Comparison of ENCODE assay signal across 30 cellular contexts in genomic region chr6:52998603-52999002, GRCh38.
"Had no signal": no experiment of that assay in that cellular context is flagged by ENCODE, and none has a peak within 500 bp of the region (broad histone marks: within the 10 kb centered on the region; RNA-seq: fewer than 3 reads in every experiment).

No MANE protein-coding gene starts in this region.

- H3K27me3 Mint-ChIP-seq: progenitor cell of endocrine pancreas; stimulated activated memory B cell treated with anti-CD40 and anti-IgM and Interleukin-4, amounts not matched to agents 10 μg/mL and 1 μg/mL and 100 μg/mL, for 72 hours; stimulated activated naive CD8-positive, alpha-beta T cell treated with anti-CD3 and anti-CD28 coated beads, Interleukin-15, amount 100 ng/mL, for 72 hours had no signal

- ATAC-seq: natural killer cell; psoas muscle; right cardiac atrium; sciatic nerve; stimulated activated memory B cell treated with anti-CD40 and anti-IgM and Interleukin-4, amounts not matched to agents 10 μg/mL and 1 μg/mL and 100 μg/mL, for 72 hours; stimulated activated naive CD8-positive, alpha-beta T cell treated with anti-CD3 and anti-CD28 coated beads, Interleukin-15, amount 100 ng/mL, for 72 hours; stimulated activated naive CD8-positive, alpha-beta T cell treated with anti-CD3 and anti-CD28 coated beads, Interleukin-15, Interleukin-2, amounts not matched to agents 100 U/mL and 50 U/mL, for 24 hours had no signal

- H3K27me3 ChIP-seq: neural progenitor cell, ovary, spleen, suprapubic skin, thyroid gland, tibial nerve, upper lobe of left lung, vagina had no signal

- DNase-seq: natural killer cell; occipital lobe; ovary; posterior cingulate gyrus; psoas muscle; right cardiac atrium; spleen; stimulated activated CD4-positive, alpha-beta T cell treated with anti-CD3 and anti-CD28 coated beads, Interleukin-12 subunit alpha, Interleukin-12 subunit beta, amount 100 ng/mL, for 4 hours; stimulated activated CD4-positive, alpha-beta T cell treated with anti-CD3 and anti-CD28 coated beads, Interleukin-1b, Interleukin-23, amount 100 ng/mL, for 48 hours; stimulated activated CD4-positive, alpha-beta T cell treated with anti-CD3 and anti-CD28 coated beads, Interleukin-4, amount 100 ng/mL, for 1 hour; stimulated activated CD4-positive, alpha-beta T cell treated with anti-CD3 and anti-CD28 coated beads, Interleukin-4, amount 100 ng/mL, for 4 hours; stimulated activated CD8-positive, alpha-beta memory T cell treated with anti-CD3 and anti-CD28 coated beads, Interleukin-4, amount 100 ng/mL, for 48 hours; stimulated activated naive CD4-positive, alpha-beta T cell; stimulated activated naive CD8-positive, alpha-beta T cell treated with anti-CD3 and anti-CD28 coated beads, Interleukin-15, amount 100 ng/mL, for 72 hours; stimulated activated naive CD8-positive, alpha-beta T cell treated with anti-CD3 and anti-CD28 coated beads, Interleukin-15, Interleukin-2, amounts not matched to agents 100 U/mL and 50 U/mL, for 24 hours; substantia nigra; thyroid gland; upper lobe of left lung had no signal

- H3K4me3 Mint-ChIP-seq: natural killer cell; nephron; neural progenitor cell; stimulated activated memory B cell treated with anti-CD40 and anti-IgM and Interleukin-4, amounts not matched to agents 10 μg/mL and 1 μg/mL and 100 μg/mL, for 72 hours; stimulated activated naive CD8-positive, alpha-beta T cell treated with anti-CD3 and anti-CD28 coated beads, Interleukin-15, amount 100 ng/mL, for 72 hours had no signal

- H3K9me3 ChIP-seq: ovary, psoas muscle, spleen, suprapubic skin, thoracic aorta, thyroid gland, tibial nerve, upper lobe of left lung, vagina had no signal

- H3K4me1 ChIP-seq: parathyroid adenoma, thyroid gland had no signal

- H3K36me3 Mint-ChIP-seq: natural killer cell; stimulated activated memory B cell treated with anti-CD40 and anti-IgM and Interleukin-4, amounts not matched to agents 10 μg/mL and 1 μg/mL and 100 μg/mL, for 72 hours had no signal

- H3K36me3 ChIP-seq: neural progenitor cell, ovary, thyroid gland had no signal

- H3K9me3 Mint-ChIP-seq: natural killer cell; nephron; stimulated activated memory B cell treated with anti-CD40 and anti-IgM and Interleukin-4, amounts not matched to agents 10 μg/mL and 1 μg/mL and 100 μg/mL, for 72 hours; stimulated activated naive CD8-positive, alpha-beta T cell treated with anti-CD3 and anti-CD28 coated beads, Interleukin-15, amount 100 ng/mL, for 72 hours had no signal

- H3K4me3 ChIP-seq: neural progenitor cell, ovary, psoas muscle, skin epidermis, smooth muscle cell, spleen, suprapubic skin, thoracic aorta, thyroid gland, tibial nerve, upper lobe of left lung, vagina had no signal

- H3K27ac ChIP-seq: neural progenitor cell, ovary, parathyroid adenoma, psoas muscle, skin epidermis, spleen, suprapubic skin, thoracic aorta, thyroid gland, tibial nerve, upper lobe of left lung, vagina had no signal

- H3K27ac Mint-ChIP-seq: natural killer cell; nephron; neural progenitor cell; progenitor cell of endocrine pancreas; stimulated activated memory B cell treated with anti-CD40 and anti-IgM and Interleukin-4, amounts not matched to agents 10 μg/mL and 1 μg/mL and 100 μg/mL, for 72 hours; stimulated activated naive CD8-positive, alpha-beta T cell treated with anti-CD3 and anti-CD28 coated beads, Interleukin-15, amount 100 ng/mL, for 72 hours had no signal
